ENCODE assay signal across 8 cellular contexts in genomic region chr19:49487277-49488045, GRCh38. TPM values are rescaled to one million over a fixed set of nuclear protein-coding genes. Genes with fewer than 3 reads are reported as not detected.
DNase-seq lines count a peak whose midpoint lies in the region; TF ChIP-seq lines count a peak whose summit lies in the region.

Gene RPL13A, plus strand, starts transcription at chr19:49487608. Its CDS starts 22 bp downstream, at chr19:49487630.

- POLR2A ChIA-PET in activated CD8-positive, alpha-beta memory T cell treated with anti-CD3 and anti-CD28 coated beads for 36 hours (lab: Charles Lee): interaction anchor here (0.9 to 1.3 kb wide), 5 partner anchors 9 to 152 kb away, joined by 3 to 14 read pairs (median 6); partner anchors contain the start of genes FLT3LG, PIH1D1, RPS11 and RRAS

- H3K27ac ChIP-seq in effector memory CD4-positive, alpha-beta T cell (ENCODE audit: insufficient read depth, low read length, poor library complexity, severe bottlenecking): peak within 1 kb of the TSS; percentile 85

- peaks cover 28% of the 10 kb centered on the region for H3K4me1 ChIP-seq in effector memory CD4-positive, alpha-beta T cell (ENCODE audit: control insufficient read depth, insufficient read depth, low read length, poor library complexity, severe bottlenecking)

- DNase-seq in CMK (ENCODE audit: low read depth) (peak; percentile 99), GM20000 (ENCODE audit: low spot score) (peak; percentile 95), HT-29 (ENCODE audit: low spot score) (peak; percentile 100), NOMO-1 (lab: John Stamatoyannopoulos, UW; ENCODE audit: unreplicated experiment in 2 of 2) (peak; percentile 98 to 99), lung microvascular endothelial cell (ENCODE audit: low read depth in 2 of 2) (peak; percentile 100)
- peak; percentile 98 to 100 (median 100) for DNase-seq in effector memory CD4-positive, alpha-beta T cell
- peak; percentile 99 to 100 (median 100) for DNase-seq in stimulated activated CD4-positive, alpha-beta T cell treated with anti-CD3 and anti-CD28 coated beads, TNF-alpha, amount 100 ng/mL, for 48 hours (ENCODE audit: low read depth in 3 of 3)

- H3K36me3 ChIP-seq in effector memory CD4-positive, alpha-beta T cell (ENCODE audit: control insufficient read depth, insufficient read depth, low read length): peaks cover 65% of the 10 kb centered on the region

- H3K27me3 ChIP-seq in effector memory CD4-positive, alpha-beta T cell (replicated peaks; ENCODE audit: control insufficient read depth, insufficient read depth, low read length, poor library complexity, severe bottlenecking): no peaks in the 10 kb centered on the region

- H3K4me3 ChIP-seq in effector memory CD4-positive, alpha-beta T cell (ENCODE audit: insufficient read depth, low read depth, low read length, poor library complexity, severe bottlenecking): peak within 1 kb of the TSS; percentile 91

- no peak for TF ChIP-seq CTCF in GM20000 (IDR thresholded peaks at IDR 0.05; ENCODE audit: extremely low read depth, missing control alignments)

- no peaks in the 10 kb centered on the region for H3K9me3 ChIP-seq in effector memory CD4-positive, alpha-beta T cell (ENCODE audit: control insufficient read depth, low read length)

- CTCF ChIA-PET in activated CD8-positive, alpha-beta memory T cell treated with anti-CD3 and anti-CD28 coated beads for 36 hours (lab: Charles Lee): interaction anchor here (1.0 to 1.9 kb wide), 4 partner anchors 12 to 17 kb away, joined by 3 to 8 read pairs (median 6); partner anchors contain the start of gene FLT3LG

RNA-seq across cellular contexts. Expression of gene RPL13A, which starts in this region (rescaled TPM):
- 7,406 and 7,983 TPM in 2 replicates for total RNA-seq in HT-29 (2014; rRNA removed; shearing (Covaris generic))
- total RNA-seq in activated CD8-positive, alpha-beta memory T cell treated with anti-CD3 and anti-CD28 coated beads for 36 hours: 1,000 to 10,000 TPM; 3,587 to 3,700 TPM
- total RNA-seq in lung microvascular endothelial cell: 3,685 and 3,947 TPM in 2 replicates

Comparison
In these comparisons a context has a peak if more than half of its experiments do, and no peak if none do; other contexts are left out.
1. Peak in every context shown above with its lines: DNase-seq, H3K4me3 ChIP-seq and H3K27ac ChIP-seq.